Comparison of ENCODE assay signal across 9 cellular contexts in the genomic region with DNA sequence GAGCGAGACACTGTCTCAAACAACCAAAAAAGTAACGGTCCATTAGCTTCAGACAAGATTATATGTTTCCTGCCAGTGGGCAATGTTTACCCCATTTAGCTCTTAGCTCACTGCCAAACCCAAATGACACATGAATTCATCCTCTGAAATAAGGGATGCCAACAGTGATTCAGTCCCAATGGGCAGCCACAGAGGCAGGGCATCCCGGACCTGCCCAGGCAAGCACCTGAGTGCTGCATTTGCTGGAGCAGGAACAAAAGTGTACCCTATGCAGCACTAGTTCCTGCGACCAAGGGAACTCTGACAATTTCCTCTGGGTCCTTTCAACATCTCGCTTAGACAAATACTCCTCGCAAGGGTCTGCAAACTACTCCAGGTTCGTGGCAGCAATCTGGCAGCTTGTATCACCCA. TPM values are rescaled to one million over a fixed set of nuclear protein-coding genes. Genes with fewer than 3 reads are reported as not detected.
A peak's percentile ranks its signal among the peaks of the same experiment; 100 is the strongest.
DNase-seq lines count a peak whose midpoint lies in the region; ATAC-seq, FAIRE-seq and TF ChIP-seq lines count a peak whose summit lies in the region.
"Had no signal": no experiment of that assay in that cellular context is flagged by ENCODE, and none has a peak within 500 bp of the region (broad histone marks: within the 10 kb centered on the region; RNA-seq: fewer than 3 reads in every experiment).

No MANE protein-coding gene starts in this region.

- TSS peak; percentile 1 for BruUV-seq in Caco-2 (replicated peaks; lab: Mats Ljungman, UMichigan)
- BruUV-seq in PC-3 (replicated peaks; lab: Mats Ljungman, UMichigan) = no TSS peak

- peaks cover 69% of the 10 kb centered on the region for H4K20me1 ChIP-seq in PC-3 (ENCODE audit: low read length)

- H3K36me3 ChIP-seq in Caco-2 (ENCODE audit: control insufficient read depth, insufficient read depth, low read length) (peaks cover 5% of the 10 kb centered on the region), PC-3 (ENCODE audit: low read depth, low read length) (peaks cover 57% of the 10 kb centered on the region), esophagus (ENCODE audit: control insufficient read depth in 2 of 2, insufficient read depth in 2 of 2, low read length in 1 of 2) (peaks cover 3 to 17% of the 10 kb centered on the region in 2 donors), prostate gland (no peaks in the 10 kb centered on the region), kidney (ENCODE audit: control insufficient read depth in 1 of 2, insufficient read depth in 2 of 2, low read length in 2 of 2) (peaks cover 7 to 8% of the 10 kb centered on the region in 2 donors)

- H3K9me2 ChIP-seq in PC-3 (replicated peaks; ENCODE audit: low read length) = no peaks in the 10 kb centered on the region

- TF ChIP-seq POLR2A in prostate gland (IDR thresholded peaks at IDR 0.05) = no peak

- no peak overlapping the region for H3K4me3 ChIP-seq in Caco-2 (ENCODE audit: low read depth, low read length)
- no peak overlapping the region for H3K4me3 ChIP-seq in PC-3 (ENCODE audit: low read length)
- no peak overlapping the region for H3K4me3 ChIP-seq in esophagus (ENCODE audit: low read depth in 1 of 2, low read length in 2 of 2)
- no peak overlapping the region for H3K4me3 ChIP-seq in prostate gland
- H3K4me3 ChIP-seq in kidney (ENCODE audit: low read length in 2 of 2) = no peak overlapping the region

- H3K27me3 ChIP-seq in Caco-2 (replicated peaks; ENCODE audit: control insufficient read depth, insufficient read depth, low read length) = no peaks in the 10 kb centered on the region
- H3K27me3 ChIP-seq in PC-3 (ENCODE audit: low read length) = no peaks in the 10 kb centered on the region
- H3K27me3 ChIP-seq in esophagus (ENCODE audit: control insufficient read depth in 1 of 2, insufficient read depth in 2 of 2, low read length in 2 of 2) = no peaks in the 10 kb centered on the region
- H3K27me3 ChIP-seq in prostate gland (replicated peaks; ENCODE audit: insufficient read depth) = no peaks in the 10 kb centered on the region

- ATAC-seq in PC-3 = peak; percentile 91

- H3K27me3 Mint-ChIP-seq in Caco-2 (ENCODE audit: insufficient read depth, unreplicated experiment) = no peaks in the 10 kb centered on the region

- no peaks in the 10 kb centered on the region for H3F3A ChIP-seq in PC-3 (ENCODE audit: low read length, unreplicated experiment)

- H3K79me2 ChIP-seq in PC-3 (ENCODE audit: low read length) = peaks cover 97% of the 10 kb centered on the region

- H3K27ac ChIP-seq in PC-3 (ENCODE audit: low read length) (peak overlapping the region; percentile 55), esophagus (ENCODE audit: low read depth in 2 of 2, low read length in 1 of 2) (peak overlapping the region; percentile 68 to 80), prostate gland (peak overlapping the region; percentile 16 to 38), kidney (ENCODE audit: low read depth in 2 of 2, low read length in 2 of 2) (no peak overlapping the region)

- no peaks in the 10 kb centered on the region for H3K9me3 Mint-ChIP-seq in Caco-2 (ENCODE audit: unreplicated experiment)

- H3K9me3 ChIP-seq in Caco-2 = no peaks in the 10 kb centered on the region
- no peaks in the 10 kb centered on the region for H3K9me3 ChIP-seq in PC-3 (ENCODE audit: low read length)
- H3K9me3 ChIP-seq in esophagus (ENCODE audit: control insufficient read depth in 2 of 2, insufficient read depth in 1 of 2, low read depth in 1 of 2, low read length in 1 of 2) = no peaks in the 10 kb centered on the region
- no peaks in the 10 kb centered on the region for H3K9me3 ChIP-seq in prostate gland
- H3K9me3 ChIP-seq in kidney (ENCODE audit: control insufficient read depth in 1 of 2, low read length in 2 of 2) = no peaks in the 10 kb centered on the region

- no peak overlapping the region for H2AFZ ChIP-seq in PC-3 (ENCODE audit: low read length)

- intact Hi-C loops in Caco-2 (cut with micrococcal nuclease; ENCODE audit: unreplicated experiment) = no loop called here
- intact Hi-C loops in PC-3 (cut with micrococcal nuclease) = no loop called here
- intact Hi-C loops in prostate gland (cut with DNase I) = no loop called here
- intact Hi-C loops in kidney (cut with DNase I) = no loop called here

- DNase-seq in Caco-2 (no peak), PC-3 (peak; percentile 69), prostate gland (ENCODE audit: low spot score) (peak; percentile 76), MV-4-11 (lab: John Stamatoyannopoulos, UW) (no peak), kidney (no peak), NCI-H510A (lab: John Stamatoyannopoulos, UW) (no peak), superior temporal gyrus (ENCODE audit: extremely low spot score) (no peak)
- DNase-seq: activated gamma-delta T cell treated with Interleukin-2 at 50 U/mL for 16 hours had no signal

- no peak overlapping the region for H3K27ac Mint-ChIP-seq in Caco-2 (ENCODE audit: unreplicated experiment)

- FAIRE-seq in kidney (lab: Jason Lieb, UNC) = no peak

- CTCF ChIA-PET in Caco-2 (lab: Charles Lee) = interaction anchor here (0.6 kb wide), 1 partner anchor 57 kb away, joined by 3 read pairs; no protein-coding TSS in a partner anchor
- CTCF ChIA-PET in PC-3 (lab: Charles Lee) = interaction anchor here (0.5 to 0.9 kb wide), 3 partner anchors 11 to 130 kb away, joined by 3 read pairs; no protein-coding TSS in a partner anchor

- no peak overlapping the region for H3K9ac ChIP-seq in PC-3 (ENCODE audit: low read length)
- no peak overlapping the region for H3K9ac ChIP-seq in kidney (ENCODE audit: low read length in 2 of 2)

- 45 to 58% methylated on average over 7 of the region's 7 CpGs for WGBS in esophagus, 2 donors
- 30% methylated on average over 7 of the region's 7 CpGs for WGBS in prostate gland

- H3K4me3 Mint-ChIP-seq in Caco-2 (ENCODE audit: unreplicated experiment) = no peak overlapping the region

- H3K4me1 ChIP-seq in Caco-2 = no peaks in the 10 kb centered on the region; the same call in 1 of the 2 replicates
- peaks cover 12% of the 10 kb centered on the region for H3K4me1 ChIP-seq in PC-3 (ENCODE audit: insufficient read depth, low read length)
- peaks cover 3 to 16% of the 10 kb centered on the region in 2 donors for H3K4me1 ChIP-seq in esophagus (ENCODE audit: control insufficient read depth in 2 of 2, insufficient read depth in 2 of 2, low read length in 1 of 2)
- H3K4me1 ChIP-seq in prostate gland (replicated peaks) = peaks cover 5% of the 10 kb centered on the region
- H3K4me1 ChIP-seq in kidney (ENCODE audit: control insufficient read depth in 1 of 2, insufficient read depth in 1 of 2, low read depth in 1 of 2, low read length in 2 of 2) = peaks cover 13 to 20% of the 10 kb centered on the region in 2 donors

- POLR2A ChIA-PET in Caco-2 (lab: Charles Lee) (no interaction called here), PC-3 (lab: Charles Lee; ENCODE audit: unreplicated experiment) (interaction anchor here (0.6 to 1.1 kb wide), 3 partner anchors 8 to 320 kb away, joined by 3 to 5 read pairs (median 3); a partner anchor contains a TSS)

- no peaks in the 10 kb centered on the region for H3K4me1 Mint-ChIP-seq in Caco-2 (ENCODE audit: low read depth, unreplicated experiment)

- TF ChIP-seq CTCF in Caco-2 (IDR thresholded peaks at IDR 0.05; ENCODE audit: insufficient read depth in 1 of 2, low read depth in 1 of 2, low read length in 1 of 2, severe bottlenecking in 1 of 2, unreplicated experiment in 1 of 2) (no peak), PC-3 (conservative IDR thresholded peaks at IDR 0.05; ENCODE audit: low read depth, low read length) (no peak), prostate gland (IDR thresholded peaks at IDR 0.05) (no peak), kidney (IDR thresholded peaks at IDR 0.05; ENCODE audit: borderline replicate concordance, extremely low read depth, insufficient read depth) (no peak)

- H3K36me3 Mint-ChIP-seq in Caco-2 (ENCODE audit: insufficient read depth, unreplicated experiment) = peaks cover 87% of the 10 kb centered on the region

- H3K4me2 ChIP-seq in PC-3 (ENCODE audit: low read length) = peak overlapping the region; percentile 34; the same call in 1 of the 2 replicates

RNA-seq across cellular contexts. Expression of a gene that starts 8.0 kb away (rescaled TPM):
- total RNA-seq in Caco-2 (2022) (91.7 and 100 TPM in 2 replicates), PC-3 (2014; rRNA removed) (88.1 and 102 TPM in 2 replicates), prostate gland (100 to 1,000 TPM; 112 to 165 TPM), kidney (69.4 TPM)
- polyA plus RNA-seq in esophagus (100 to 1,000 TPM in 1 of 2 donors, 10 to 100 TPM in 1; 67.8 to 110 TPM), kidney (ENCODE audit: insufficient read depth, low read depth, low replicate concordance) (112 TPM)

RNA-seq across cellular contexts. Expression of a gene that starts 23.3 kb away (rescaled TPM):
- total RNA-seq in Caco-2 (2022) (30.1 and 30.2 TPM in 2 replicates), PC-3 (2014; rRNA removed) (56.3 and 66.8 TPM in 2 replicates), prostate gland (10 to 100 TPM; 32.9 to 83.3 TPM), kidney (31.2 TPM)
- polyA plus RNA-seq in esophagus (1 to 10 TPM; 7.6 to 8.2 TPM), kidney (ENCODE audit: insufficient read depth, low read depth, low replicate concordance) (24.0 TPM)

RNA-seq across cellular contexts. Expression of a gene that starts 46.4 kb away (rescaled TPM):
- 35.4 and 39.0 TPM in 2 replicates for total RNA-seq in Caco-2 (2022)
- 0.92 and 1.1 TPM in 2 replicates for total RNA-seq in PC-3 (2014; rRNA removed)
- under 1 TPM; 0.36 to 0.77 TPM for polyA plus RNA-seq in esophagus
- 1 to 10 TPM in 1 of 2 donors, under 1 TPM in 1; 0.41 to 6.4 TPM for total RNA-seq in prostate gland
- total RNA-seq in kidney = 2.0 TPM
- polyA plus RNA-seq in kidney (ENCODE audit: insufficient read depth, low read depth, low replicate concordance) = 0.17 TPM

Comparison
In these comparisons a context has a peak if more than half of its experiments do, and no peak if none do; other contexts are left out.
1. DNase-seq: peak in PC-3 (single experiment) and prostate gland (single experiment); none in Caco-2 (0 of 2), MV-4-11 (single experiment), kidney (single experiment), NCI-H510A (single experiment) and superior temporal gyrus (single experiment).
2. H3K27ac ChIP-seq: peak in PC-3 (single experiment), esophagus (2 of 2) and prostate gland (2 of 2); none in kidney (0 of 2).